1 cellular context compared by ENCODE assay signal in the genomic region with DNA sequence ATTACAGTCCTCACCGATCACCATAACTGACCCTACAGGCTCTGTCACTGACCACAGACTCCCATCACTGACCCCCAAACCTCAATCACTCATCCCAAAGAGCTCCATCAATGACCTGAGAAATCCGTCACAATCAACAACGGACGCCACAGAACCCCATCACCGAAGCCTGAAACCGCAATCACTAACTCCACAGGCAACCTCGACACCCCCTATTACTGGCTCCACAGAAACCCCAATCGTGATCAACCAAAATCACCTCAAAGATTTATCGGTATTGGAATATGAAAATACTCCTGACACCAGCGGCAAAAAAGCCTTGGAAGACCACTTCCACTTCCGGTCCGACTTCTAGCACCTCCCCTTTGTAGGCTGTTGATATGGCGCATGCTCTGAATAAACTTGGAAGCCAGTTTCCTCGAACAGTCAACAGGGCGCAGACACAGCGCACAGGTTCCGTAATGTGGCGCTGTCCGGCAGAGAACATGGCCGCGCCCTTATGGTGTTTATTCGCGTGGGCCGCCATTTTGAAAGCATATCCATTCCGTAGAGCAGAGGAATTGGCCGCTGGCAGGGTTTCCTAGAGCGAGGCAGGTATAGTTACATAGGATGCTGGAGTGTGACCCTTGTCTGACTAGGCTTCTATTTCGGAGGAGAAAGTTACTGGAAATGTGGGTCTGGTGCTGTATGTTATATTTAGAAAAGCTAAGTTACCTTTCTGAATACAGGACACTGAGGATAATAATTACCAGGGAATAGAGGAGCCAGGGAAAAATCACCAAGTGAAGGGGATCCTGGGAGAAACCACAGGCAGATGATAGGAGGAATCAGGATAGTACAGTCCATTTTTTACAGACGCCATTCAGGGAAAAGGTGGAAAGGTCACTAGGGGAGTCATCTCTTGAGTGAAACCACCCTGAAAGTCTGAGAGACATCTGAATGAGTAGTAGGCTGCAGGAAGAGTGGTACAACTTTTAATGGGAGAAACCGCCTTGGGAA.
TF ChIP-seq lines count a peak whose summit lies in the region.

A gene (minus strand): TSS at position 328 of the 999 bp plus-strand sequence. CDS start 2,785 bp downstream, outside the sequence.

TF ChIP-seq in HepG2, 621 proteins besides CTCF, POLR2A, EP300 and RAD21 (continued from another document):
- TF ChIP-seq, protein P1, sequence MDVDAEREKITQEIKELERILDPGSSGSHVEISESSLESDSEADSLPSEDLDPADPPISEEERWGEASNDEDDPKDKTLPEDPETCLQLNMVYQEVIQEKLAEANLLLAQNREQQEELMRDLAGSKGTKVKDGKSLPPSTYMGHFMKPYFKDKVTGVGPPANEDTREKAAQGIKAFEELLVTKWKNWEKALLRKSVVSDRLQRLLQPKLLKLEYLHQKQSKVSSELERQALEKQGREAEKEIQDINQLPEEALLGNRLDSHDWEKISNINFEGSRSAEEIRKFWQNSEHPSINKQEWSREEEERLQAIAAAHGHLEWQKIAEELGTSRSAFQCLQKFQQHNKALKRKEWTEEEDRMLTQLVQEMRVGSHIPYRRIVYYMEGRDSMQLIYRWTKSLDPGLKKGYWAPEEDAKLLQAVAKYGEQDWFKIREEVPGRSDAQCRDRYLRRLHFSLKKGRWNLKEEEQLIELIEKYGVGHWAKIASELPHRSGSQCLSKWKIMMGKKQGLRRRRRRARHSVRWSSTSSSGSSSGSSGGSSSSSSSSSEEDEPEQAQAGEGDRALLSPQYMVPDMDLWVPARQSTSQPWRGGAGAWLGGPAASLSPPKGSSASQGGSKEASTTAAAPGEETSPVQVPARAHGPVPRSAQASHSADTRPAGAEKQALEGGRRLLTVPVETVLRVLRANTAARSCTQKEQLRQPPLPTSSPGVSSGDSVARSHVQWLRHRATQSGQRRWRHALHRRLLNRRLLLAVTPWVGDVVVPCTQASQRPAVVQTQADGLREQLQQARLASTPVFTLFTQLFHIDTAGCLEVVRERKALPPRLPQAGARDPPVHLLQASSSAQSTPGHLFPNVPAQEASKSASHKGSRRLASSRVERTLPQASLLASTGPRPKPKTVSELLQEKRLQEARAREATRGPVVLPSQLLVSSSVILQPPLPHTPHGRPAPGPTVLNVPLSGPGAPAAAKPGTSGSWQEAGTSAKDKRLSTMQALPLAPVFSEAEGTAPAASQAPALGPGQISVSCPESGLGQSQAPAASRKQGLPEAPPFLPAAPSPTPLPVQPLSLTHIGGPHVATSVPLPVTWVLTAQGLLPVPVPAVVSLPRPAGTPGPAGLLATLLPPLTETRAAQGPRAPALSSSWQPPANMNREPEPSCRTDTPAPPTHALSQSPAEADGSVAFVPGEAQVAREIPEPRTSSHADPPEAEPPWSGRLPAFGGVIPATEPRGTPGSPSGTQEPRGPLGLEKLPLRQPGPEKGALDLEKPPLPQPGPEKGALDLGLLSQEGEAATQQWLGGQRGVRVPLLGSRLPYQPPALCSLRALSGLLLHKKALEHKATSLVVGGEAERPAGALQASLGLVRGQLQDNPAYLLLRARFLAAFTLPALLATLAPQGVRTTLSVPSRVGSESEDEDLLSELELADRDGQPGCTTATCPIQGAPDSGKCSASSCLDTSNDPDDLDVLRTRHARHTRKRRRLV (CRISPR knock-in tag; IDR thresholded peaks at IDR 0.05): no peak
- TF ChIP-seq BHLHE40 (IDR thresholded peaks at IDR 0.05; ENCODE audit: low read length): no peak
- TF ChIP-seq, protein P2, sequence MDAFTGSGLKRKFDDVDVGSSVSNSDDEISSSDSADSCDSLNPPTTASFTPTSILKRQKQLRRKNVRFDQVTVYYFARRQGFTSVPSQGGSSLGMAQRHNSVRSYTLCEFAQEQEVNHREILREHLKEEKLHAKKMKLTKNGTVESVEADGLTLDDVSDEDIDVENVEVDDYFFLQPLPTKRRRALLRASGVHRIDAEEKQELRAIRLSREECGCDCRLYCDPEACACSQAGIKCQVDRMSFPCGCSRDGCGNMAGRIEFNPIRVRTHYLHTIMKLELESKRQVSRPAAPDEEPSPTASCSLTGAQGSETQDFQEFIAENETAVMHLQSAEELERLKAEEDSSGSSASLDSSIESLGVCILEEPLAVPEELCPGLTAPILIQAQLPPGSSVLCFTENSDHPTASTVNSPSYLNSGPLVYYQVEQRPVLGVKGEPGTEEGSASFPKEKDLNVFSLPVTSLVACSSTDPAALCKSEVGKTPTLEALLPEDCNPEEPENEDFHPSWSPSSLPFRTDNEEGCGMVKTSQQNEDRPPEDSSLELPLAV (CRISPR knock-in tag; conservative IDR thresholded peaks at IDR 0.05; ENCODE audit: low read depth): no peak
- no peak for TF ChIP-seq CHD2 (IDR thresholded peaks at IDR 0.05; ENCODE audit: low read depth, low read length)
- TF ChIP-seq, protein P3, sequence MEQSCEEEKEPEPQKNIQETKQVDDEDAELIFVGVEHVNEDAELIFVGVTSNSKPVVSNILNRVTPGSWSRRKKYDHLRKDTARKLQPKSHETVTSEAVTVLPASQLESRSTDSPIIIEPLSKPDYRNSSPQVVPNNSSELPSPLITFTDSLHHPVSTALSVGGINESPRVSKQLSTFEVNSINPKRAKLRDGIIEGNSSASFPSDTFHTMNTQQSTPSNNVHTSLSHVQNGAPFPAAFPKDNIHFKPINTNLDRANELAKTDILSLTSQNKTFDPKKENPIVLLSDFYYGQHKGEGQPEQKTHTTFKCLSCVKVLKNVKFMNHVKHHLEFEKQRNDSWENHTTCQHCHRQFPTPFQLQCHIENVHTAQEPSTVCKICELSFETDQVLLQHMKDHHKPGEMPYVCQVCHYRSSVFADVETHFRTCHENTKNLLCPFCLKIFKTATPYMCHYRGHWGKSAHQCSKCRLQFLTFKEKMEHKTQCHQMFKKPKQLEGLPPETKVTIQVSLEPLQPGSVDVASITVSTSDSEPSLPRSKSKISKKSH (CRISPR knock-in tag; IDR thresholded peaks at IDR 0.05; ENCODE audit: borderline replicate concordance): 0 out of 2 replicates have a peak, but pooled peaks have one; percentile 38
- no peak for TF ChIP-seq KAT2B (IDR thresholded peaks at IDR 0.05; ENCODE audit: borderline replicate concordance, low read depth, low read length)
- peak; percentile 82 for TF ChIP-seq TARDBP (CRISPR knock-in tag; IDR thresholded peaks at IDR 0.05)
- no peak for TF ChIP-seq ZNF367 (CRISPR knock-in tag; IDR thresholded peaks at IDR 0.05; ENCODE audit: borderline replicate concordance)
- peak; percentile 54; the same call in 1 of the 2 replicates for TF ChIP-seq SPEN (CRISPR knock-in tag; IDR thresholded peaks at IDR 0.05; ENCODE audit: low read depth)
- no peak for TF ChIP-seq ZBTB20 (CRISPR knock-in tag; IDR thresholded peaks at IDR 0.05; ENCODE audit: borderline replicate concordance, low read depth)
- no peak for TF ChIP-seq CHCHD3 (CRISPR knock-in tag; IDR thresholded peaks at IDR 0.05)
- TF ChIP-seq, protein P4, sequence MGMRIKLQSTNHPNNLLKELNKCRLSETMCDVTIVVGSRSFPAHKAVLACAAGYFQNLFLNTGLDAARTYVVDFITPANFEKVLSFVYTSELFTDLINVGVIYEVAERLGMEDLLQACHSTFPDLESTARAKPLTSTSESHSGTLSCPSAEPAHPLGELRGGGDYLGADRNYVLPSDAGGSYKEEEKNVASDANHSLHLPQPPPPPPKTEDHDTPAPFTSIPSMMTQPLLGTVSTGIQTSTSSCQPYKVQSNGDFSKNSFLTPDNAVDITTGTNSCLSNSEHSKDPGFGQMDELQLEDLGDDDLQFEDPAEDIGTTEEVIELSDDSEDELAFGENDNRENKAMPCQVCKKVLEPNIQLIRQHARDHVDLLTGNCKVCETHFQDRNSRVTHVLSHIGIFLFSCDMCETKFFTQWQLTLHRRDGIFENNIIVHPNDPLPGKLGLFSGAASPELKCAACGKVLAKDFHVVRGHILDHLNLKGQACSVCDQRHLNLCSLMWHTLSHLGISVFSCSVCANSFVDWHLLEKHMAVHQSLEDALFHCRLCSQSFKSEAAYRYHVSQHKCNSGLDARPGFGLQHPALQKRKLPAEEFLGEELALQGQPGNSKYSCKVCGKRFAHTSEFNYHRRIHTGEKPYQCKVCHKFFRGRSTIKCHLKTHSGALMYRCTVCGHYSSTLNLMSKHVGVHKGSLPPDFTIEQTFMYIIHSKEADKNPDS (CRISPR knock-in tag; IDR thresholded peaks at IDR 0.05): no peak
- 0 out of 2 replicates have a peak, but pooled peaks have one; percentile 49 for TF ChIP-seq ZSCAN29 (CRISPR knock-in tag; conservative IDR thresholded peaks at IDR 0.05)
- TF ChIP-seq ZNF781 (CRISPR knock-in tag; IDR thresholded peaks at IDR 0.05; ENCODE audit: borderline replicate concordance, not compliant biosample characterization): peak; percentile 58
- TF ChIP-seq, protein P5, sequence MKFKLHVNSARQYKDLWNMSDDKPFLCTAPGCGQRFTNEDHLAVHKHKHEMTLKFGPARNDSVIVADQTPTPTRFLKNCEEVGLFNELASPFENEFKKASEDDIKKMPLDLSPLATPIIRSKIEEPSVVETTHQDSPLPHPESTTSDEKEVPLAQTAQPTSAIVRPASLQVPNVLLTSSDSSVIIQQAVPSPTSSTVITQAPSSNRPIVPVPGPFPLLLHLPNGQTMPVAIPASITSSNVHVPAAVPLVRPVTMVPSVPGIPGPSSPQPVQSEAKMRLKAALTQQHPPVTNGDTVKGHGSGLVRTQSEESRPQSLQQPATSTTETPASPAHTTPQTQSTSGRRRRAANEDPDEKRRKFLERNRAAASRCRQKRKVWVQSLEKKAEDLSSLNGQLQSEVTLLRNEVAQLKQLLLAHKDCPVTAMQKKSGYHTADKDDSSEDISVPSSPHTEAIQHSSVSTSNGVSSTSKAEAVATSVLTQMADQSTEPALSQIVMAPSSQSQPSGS (CRISPR knock-in tag; IDR thresholded peaks at IDR 0.05): peak; percentile 43; the same call in 1 of the 2 replicates
